35 cellular contexts compared by ENCODE assay signal in the genomic region with DNA sequence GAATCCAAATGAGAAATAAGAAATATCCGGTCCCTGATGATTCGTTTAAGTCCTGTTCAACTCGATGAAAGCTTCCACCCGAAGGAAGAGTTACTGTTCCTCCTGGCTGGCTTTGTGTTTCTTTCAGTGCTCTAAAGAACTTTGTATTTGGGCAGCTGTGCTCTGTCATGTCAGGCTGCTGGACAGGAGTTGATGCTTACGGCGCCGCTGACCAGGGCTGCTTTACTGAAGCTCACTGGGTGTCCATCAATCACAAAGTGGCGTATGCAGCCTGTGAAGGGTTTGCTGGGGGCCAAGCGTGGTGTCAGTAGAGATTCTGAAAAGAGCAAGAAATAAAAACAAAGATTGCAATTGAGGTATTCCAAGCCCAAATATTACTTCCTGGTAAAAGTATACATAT. TPM values are rescaled to one million over a fixed set of nuclear protein-coding genes. Genes with fewer than 3 reads are reported as not detected.
DNase-seq lines count a peak whose midpoint lies in the region; ATAC-seq and TF ChIP-seq lines count a peak whose summit lies in the region.
"Had no signal": no experiment of that assay in that cellular context is flagged by ENCODE, and none has a peak within 500 bp of the region (broad histone marks: within the 10 kb centered on the region; RNA-seq: fewer than 3 reads in every experiment).

No MANE protein-coding gene starts in this region.

- DNase-seq in left ventricle myocardium inferior = no peak
- no peak for DNase-seq in Right ventricle myocardium superior
- peak; percentile 57 for DNase-seq in islet precursor cell
- DNase-seq in neuronal stem cell (ENCODE audit: low spot score) = peak; percentile 24
- DNase-seq in thyroid gland = peak; percentile 8 to 18
- DNase-seq in erythroblast (lab: John Stamatoyannopoulos, UW) = no peak
- no peak for DNase-seq in NCI-H2107 (lab: John Stamatoyannopoulos, UW)
- no peak for DNase-seq in KG1 (lab: John Stamatoyannopoulos, UW)
- DNase-seq: activated CD4-positive, alpha-beta memory T cell treated with anti-CD3 and anti-CD28 coated beads for 36 hours; activated CD4-positive, alpha-beta T cell treated with anti-CD3 and anti-CD28 coated beads for 1 hour; activated naive CD4-positive, alpha-beta T cell treated with Interleukin-2 at 50 U/mL for 16 hours; activated T-cell treated with anti-CD3 and anti-CD28 coated beads, Interleukin-2, amount 50 U/mL, for 72 hours; AML-193; CD4-positive, alpha-beta memory T cell; cerebellar nuclear complex; foreskin melanocyte; heart right ventricle; KBM-7; MM.1S; NCI-H1105 treated with DMSO at 0.1 percent for 48 hours; NCI-H2029 treated with DMSO at 0.1 percent for 48 hours; NCI-H2227 treated with DMSO at 0.1 percent for 48 hours; NCI-H526 treated with DMSO at 0.1 percent for 48 hours; NK-92 treated with Interleukin-12 subunit alpha and Interleukin-12 subunit beta, amount 100 ng/mL, for 24 hours; psoas muscle; T-helper 17 cell had no signal

- no peak overlapping the region for H3K4me2 ChIP-seq in neuronal stem cell (ENCODE audit: insufficient read depth, low read length, poor library complexity, severe bottlenecking)

- no peak overlapping the region for H3K9ac ChIP-seq in neuronal stem cell (ENCODE audit: low read depth, low read length, poor library complexity)

- H3K4me3 ChIP-seq in left ventricle myocardium inferior (no peak overlapping the region), neuronal stem cell (ENCODE audit: low read length in 2 of 2) (peak overlapping the region in 1 of 2 donors; percentile 28), thyroid gland (replicated peaks in 1 of 3) (no peak overlapping the region)
- H3K4me3 ChIP-seq: heart right ventricle, lung, psoas muscle, vagina had no signal

- TF ChIP-seq POLR2A in thyroid gland (IDR thresholded peaks at IDR 0.05) = no peak
- no peak for TF ChIP-seq POLR2A in erythroblast (IDR thresholded peaks at IDR 0.05; ENCODE audit: low read length)

- TF ChIP-seq CTCF in left ventricle myocardium inferior (IDR thresholded peaks at IDR 0.05; ENCODE audit: borderline replicate concordance) (no peak), thyroid gland (IDR thresholded peaks at IDR 0.05) (no peak)

- H3K23ac ChIP-seq in neuronal stem cell (ENCODE audit: low read depth, low read length, poor library complexity) = no peak overlapping the region

- no CpG with 5 or more reads among the region's 9 CpGs for WGBS in neuronal stem cell (ENCODE audit: extremely low coverage in 2 of 2, insufficient read length in 2 of 2, insufficient replicate concordance in 1 of 2), 2 donors
- WGBS in thyroid gland, 2 donors = 40 to 48% methylated on average over 9 of the region's 9 CpGs

- H3K18ac ChIP-seq in neuronal stem cell (ENCODE audit: low read length) = no peak overlapping the region

- H2BK12ac ChIP-seq in neuronal stem cell (ENCODE audit: low read length) = no peak overlapping the region

- no peak overlapping the region for H3K14ac ChIP-seq in neuronal stem cell (ENCODE audit: low read length)

- no peak for ATAC-seq in Right ventricle myocardium superior (ENCODE audit: poor library complexity)
- ATAC-seq: activated T-cell treated with anti-CD3 and anti-CD28 coated beads, Interleukin-2, amount 50 U/mL, for 72 hours; heart right ventricle; psoas muscle; stimulated activated memory B cell treated with anti-CD40 and anti-IgM and Interleukin-4, amounts not matched to agents 10 μg/mL and 1 μg/mL and 100 μg/mL, for 72 hours; T-helper 17 cell had no signal

- no peak overlapping the region for H2BK120ac ChIP-seq in neuronal stem cell (ENCODE audit: low read depth, low read length)

- H4K91ac ChIP-seq in neuronal stem cell (ENCODE audit: low read depth, low read length, poor library complexity) = no peak overlapping the region

- H2AK5ac ChIP-seq in neuronal stem cell (ENCODE audit: low read depth, low read length) = no peak overlapping the region

- H3K9me3 ChIP-seq in left ventricle myocardium inferior (replicated peaks) = peaks cover 4% of the 10 kb centered on the region
- no peaks in the 10 kb centered on the region for H3K9me3 ChIP-seq in neuronal stem cell (replicated peaks in 1 of 2; ENCODE audit: control insufficient read depth in 2 of 2, insufficient read depth in 1 of 2, low read depth in 1 of 2, low read length in 2 of 2)
- H3K9me3 ChIP-seq in thyroid gland = no peaks in the 10 kb centered on the region
- H3K9me3 ChIP-seq: psoas muscle, vagina had no signal

- H3K27ac ChIP-seq in left ventricle myocardium inferior (replicated peaks) (peak overlapping the region; percentile 22), neuronal stem cell (replicated peaks; ENCODE audit: low read length) (no peak overlapping the region), thyroid gland (no peak overlapping the region)
- H3K27ac ChIP-seq: psoas muscle, vagina had no signal

- intact Hi-C loops in left ventricle myocardium inferior (cut with micrococcal nuclease) (no loop called here), Right ventricle myocardium superior (cut with DNase I) (no loop called here), thyroid gland (cut with DNase I) (no loop called here)

- no peak overlapping the region for H2BK5ac ChIP-seq in neuronal stem cell (ENCODE audit: low read length)

- no peak overlapping the region for H2BK15ac ChIP-seq in neuronal stem cell (ENCODE audit: low read length)

- H3K4me1 ChIP-seq in left ventricle myocardium inferior = peaks cover 34% of the 10 kb centered on the region
- H3K4me1 ChIP-seq in neuronal stem cell (ENCODE audit: control insufficient read depth in 2 of 2, insufficient read depth in 1 of 2, low read depth in 1 of 2, low read length in 2 of 2) = peaks cover 2 to 7% of the 10 kb centered on the region in 2 donors
- peaks cover 2 to 7% of the 10 kb centered on the region in 2 donors for H3K4me1 ChIP-seq in thyroid gland
- H3K4me1 ChIP-seq: psoas muscle, vagina had no signal

- H3K79me1 ChIP-seq in neuronal stem cell (ENCODE audit: low read depth, low read length) = no peaks in the 10 kb centered on the region

- no peak overlapping the region for H3K4ac ChIP-seq in neuronal stem cell (ENCODE audit: low read length)

- H4K8ac ChIP-seq in neuronal stem cell (ENCODE audit: low read depth, low read length) = no peak overlapping the region

- peaks cover 71% of the 10 kb centered on the region for H3K36me3 ChIP-seq in left ventricle myocardium inferior
- H3K36me3 ChIP-seq in neuronal stem cell (replicated peaks in 1 of 2; ENCODE audit: control insufficient read depth in 2 of 2, insufficient read depth in 2 of 2, low read length in 2 of 2) = no peaks in the 10 kb centered on the region
- no peaks in the 10 kb centered on the region for H3K36me3 ChIP-seq in thyroid gland

- H3K27me3 ChIP-seq in left ventricle myocardium inferior (ENCODE audit: low read depth) = no peaks in the 10 kb centered on the region
- H3K27me3 ChIP-seq in neuronal stem cell (ENCODE audit: control insufficient read depth in 3 of 3, insufficient read depth in 3 of 3, low read depth in 1 of 3, low read length in 3 of 3) = no peaks in the 10 kb centered on the region
- H3K27me3 ChIP-seq in thyroid gland = no peaks in the 10 kb centered on the region
- H3K27me3 ChIP-seq: heart right ventricle, vagina had no signal

- H2AFZ ChIP-seq in neuronal stem cell (ENCODE audit: low read length) = peak overlapping the region; percentile 84

RNA-seq across cellular contexts. Expression of a gene that starts 21.9 kb away (rescaled TPM):
- 69.5 TPM for total RNA-seq in left ventricle myocardium inferior
- total RNA-seq in Right ventricle myocardium superior = 86.6 TPM
- polyA plus RNA-seq in neuronal stem cell (2013, experiment 1 of 2) = 49.5 TPM
- polyA plus RNA-seq in neuronal stem cell (2013, experiment 2 of 2) = 50.6 TPM
- total RNA-seq in thyroid gland = 10 to 100 TPM in 2 of 4 donors, 1 to 10 TPM in 2; 8.3 to 29.2 (median 13.9) TPM

RNA-seq across cellular contexts. Expression of a gene that starts 22.0 kb away (rescaled TPM):
- total RNA-seq in left ventricle myocardium inferior (28.5 TPM), Right ventricle myocardium superior (27.1 TPM), thyroid gland (10 to 100 TPM; 28.8 to 56.4 (median 38.8) TPM)
- 15.2 TPM for polyA plus RNA-seq in neuronal stem cell (2013, experiment 1 of 2)
- polyA plus RNA-seq in neuronal stem cell (2013, experiment 2 of 2) = 15.9 TPM

RNA-seq across cellular contexts. Expression of a gene that starts 55.4 kb away (rescaled TPM):
- total RNA-seq in left ventricle myocardium inferior (not detected), Right ventricle myocardium superior (not detected), thyroid gland (under 1 TPM in 1 of 4 donors, not detected in 3; 0.33 TPM)
- polyA plus RNA-seq in neuronal stem cell (2013, experiment 1 of 2) = not detected
- polyA plus RNA-seq in neuronal stem cell (2013, experiment 2 of 2) = not detected
- total RNA-seq: A172; CD4-positive, alpha-beta memory T cell; dermis microvascular lymphatic vessel endothelial cell; H4; heart right ventricle; lung; psoas muscle; skeletal muscle tissue; T-helper 17 cell; temporal lobe; vagina had no signal
- polyA plus RNA-seq: adipose tissue, heart right ventricle, lung had no signal

Comparison
In these comparisons a context has a peak if more than half of its experiments do, and no peak if none do; other contexts are left out.
1. DNase-seq: peak in islet precursor cell (single experiment), neuronal stem cell (single experiment) and thyroid gland (2 of 2); none in left ventricle myocardium inferior (single experiment), Right ventricle myocardium superior (single experiment), erythroblast (0 of 2), NCI-H2107 (single experiment) and KG1 (single experiment).